22 cellular contexts compared by ENCODE assay signal in genomic region chr18:48640566-48641270, GRCh38.
DNase-seq lines count a peak whose midpoint lies in the region; ATAC-seq, FAIRE-seq and TF ChIP-seq lines count a peak whose summit lies in the region.
"Had no signal": no experiment of that assay in that cellular context is flagged by ENCODE, and none has a peak within 500 bp of the region (broad histone marks: within the 10 kb centered on the region; RNA-seq: fewer than 3 reads in every experiment).

No MANE protein-coding gene starts in this region.

- H3K4me1 ChIP-seq in astrocyte (ENCODE audit: insufficient read depth, low read length): peaks cover 26% of the 10 kb centered on the region
- H3K4me1 ChIP-seq: colonic mucosa, prostate gland, tibial nerve had no signal

- H3K36me3 Mint-ChIP-seq in astrocyte (ENCODE audit: low read depth, unreplicated experiment) (peaks cover 57% of the 10 kb centered on the region), T-helper 17 cell (ENCODE audit: low read depth) (no peaks in the 10 kb centered on the region)
- H3K36me3 Mint-ChIP-seq: stimulated activated effector memory CD8-positive, alpha-beta T cell treated with anti-CD3 and anti-CD28 coated beads, Interleukin-12 subunit alpha, Interleukin-12 subunit beta, amount 100 ng/mL, for 72 hours had no signal

- no peaks in the 10 kb centered on the region for H3K27me3 Mint-ChIP-seq in astrocyte (ENCODE audit: low read depth, unreplicated experiment)
- H3K27me3 Mint-ChIP-seq in T-helper 17 cell: peaks cover 18% of the 10 kb centered on the region

- no peak overlapping the region for H2AFZ ChIP-seq in astrocyte (ENCODE audit: low read depth, low read length)

- H3K27me3 ChIP-seq in astrocyte (ENCODE audit: insufficient read depth, low read length): no peaks in the 10 kb centered on the region
- H3K27me3 ChIP-seq: colonic mucosa, tibial nerve had no signal

- peak overlapping the region; percentile 61 for H3K4me2 ChIP-seq in astrocyte (ENCODE audit: low read length)

- H4K20me1 ChIP-seq in astrocyte (ENCODE audit: insufficient read depth, low read length): peaks cover 43% of the 10 kb centered on the region

- H3K4me1 Mint-ChIP-seq in astrocyte (ENCODE audit: low read depth, unreplicated experiment) (peaks cover 42% of the 10 kb centered on the region), T-helper 17 cell (peaks cover 3% of the 10 kb centered on the region)
- H3K4me1 Mint-ChIP-seq: CD14-positive monocyte; memory B cell; stimulated activated effector memory CD8-positive, alpha-beta T cell treated with anti-CD3 and anti-CD28 coated beads, Interleukin-12 subunit alpha, Interleukin-12 subunit beta, amount 100 ng/mL, for 72 hours had no signal

- H3K4me3 Mint-ChIP-seq in astrocyte (ENCODE audit: unreplicated experiment): no peak overlapping the region
- no peak overlapping the region for H3K4me3 Mint-ChIP-seq in T-helper 17 cell
- H3K4me3 Mint-ChIP-seq: CD14-positive monocyte; H9; memory B cell; nephron; stimulated activated effector memory CD8-positive, alpha-beta T cell treated with anti-CD3 and anti-CD28 coated beads, Interleukin-12 subunit alpha, Interleukin-12 subunit beta, amount 100 ng/mL, for 72 hours had no signal

- H3K9ac ChIP-seq in astrocyte (ENCODE audit: low read length): peak overlapping the region; percentile 9

- DNase-seq in AG09309 (ENCODE audit: low read depth) (no peak), astrocyte (ENCODE audit: low read depth) (no peak), hepatic stellate cell (ENCODE audit: low spot score) (peak; percentile 59), cerebellum (ENCODE audit: low spot score) (no peak), Kasumi-1 (lab: John Stamatoyannopoulos, UW) (no peak), T-helper 17 cell (no peak)
- DNase-seq: activated gamma-delta T cell treated with Interleukin-2 at 50 U/mL for 16 hours; anterior cingulate cortex; colonic mucosa; H9; islet precursor cell; NCI-H146; NCI-H446 treated with DMSO at 0.1 percent for 48 hours; stimulated activated CD4-positive, alpha-beta T cell treated with anti-CD3 and anti-CD28 coated beads, Interleukin-12 subunit alpha, Interleukin-12 subunit beta, amount 100 ng/mL, for 4 hours had no signal

- H3K9me3 ChIP-seq in astrocyte (ENCODE audit: insufficient read depth, low read depth, low read length): no peaks in the 10 kb centered on the region
- no peaks in the 10 kb centered on the region for H3K9me3 ChIP-seq in T-helper 17 cell (ENCODE audit: control insufficient read depth, low read length, poor library complexity, severe bottlenecking)
- H3K9me3 ChIP-seq: colonic mucosa, prostate gland, tibial nerve had no signal

- no peak overlapping the region for H3K27ac Mint-ChIP-seq in astrocyte (ENCODE audit: unreplicated experiment)
- H3K27ac Mint-ChIP-seq in T-helper 17 cell: no peak overlapping the region
- H3K27ac Mint-ChIP-seq: memory B cell; stimulated activated effector memory CD8-positive, alpha-beta T cell treated with anti-CD3 and anti-CD28 coated beads, Interleukin-12 subunit alpha, Interleukin-12 subunit beta, amount 100 ng/mL, for 72 hours had no signal

- peaks cover 40% of the 10 kb centered on the region for H3K79me2 ChIP-seq in astrocyte (ENCODE audit: insufficient read depth, low read length)

- no peak for FAIRE-seq in astrocyte (lab: Jason Lieb, UNC)

- H3K4me3 ChIP-seq in AG09309 (ENCODE audit: control insufficient read depth, low read depth, low read length): no peak overlapping the region
- no peak overlapping the region for H3K4me3 ChIP-seq in astrocyte (ENCODE audit: insufficient read depth, low read depth, low read length)
- H3K4me3 ChIP-seq: colonic mucosa, prostate gland, tibial nerve had no signal

- no peaks in the 10 kb centered on the region for H3K36me3 ChIP-seq in astrocyte (ENCODE audit: insufficient read depth, low read length)
- H3K36me3 ChIP-seq: colonic mucosa, prostate gland had no signal

- TF ChIP-seq CTCF in AG09309 (IDR thresholded peaks at IDR 0.05; ENCODE audit: control insufficient read depth, insufficient read depth, low read depth, low read length, missing control alignments) (peak; percentile 14), GM12874 (IDR thresholded peaks at IDR 0.05; ENCODE audit: insufficient read depth, low read depth, low read length) (0 out of 2 replicates have a peak, but pooled peaks have one; percentile 14), astrocyte (IDR thresholded peaks at IDR 0.05; ENCODE audit: insufficient read depth, low read depth, low read length) (no peak)

- H3K9me3 Mint-ChIP-seq in astrocyte (ENCODE audit: unreplicated experiment): peaks cover 8% of the 10 kb centered on the region
- H3K9me3 Mint-ChIP-seq: nephron had no signal

- ATAC-seq in HG03469 (IDR thresholded peaks at IDR 0.05; ENCODE audit: unreplicated experiment) (no peak), T-helper 17 cell (no peak)
- ATAC-seq: stimulated activated effector memory CD8-positive, alpha-beta T cell treated with anti-CD3 and anti-CD28 coated beads, Interleukin-12 subunit alpha, Interleukin-12 subunit beta, amount 100 ng/mL, for 72 hours had no signal

- peak overlapping the region; percentile 26 for H3K27ac ChIP-seq in astrocyte (ENCODE audit: low read depth, low read length)
- H3K27ac ChIP-seq: colonic mucosa, prostate gland, tibial nerve had no signal
